14 cellular contexts compared by ENCODE assay signal in the genomic region with DNA sequence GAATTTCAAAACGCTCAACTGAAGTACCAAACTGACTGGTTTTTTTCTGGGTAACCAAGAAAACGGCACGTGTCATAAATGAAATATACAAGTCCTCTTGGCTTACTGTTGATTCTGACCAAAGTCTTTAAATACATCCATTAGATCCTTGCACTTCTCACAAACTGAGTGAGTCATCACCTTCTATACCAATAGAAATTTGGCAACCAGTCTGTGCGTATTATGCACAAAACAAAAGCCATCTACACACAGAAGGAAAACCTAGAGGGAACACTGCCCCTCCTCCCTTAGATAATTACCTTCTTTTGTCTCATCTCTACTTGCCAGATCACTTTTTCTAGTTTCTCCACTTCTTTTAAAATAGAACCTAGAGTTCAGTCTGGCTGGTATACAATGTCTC.
DNase-seq lines count a peak whose midpoint lies in the region; ATAC-seq and TF ChIP-seq lines count a peak whose summit lies in the region.
"Had no signal": no experiment of that assay in that cellular context is flagged by ENCODE, and none has a peak within 500 bp of the region (broad histone marks: within the 10 kb centered on the region; RNA-seq: fewer than 3 reads in every experiment).

No MANE protein-coding gene starts in this region.

- peak; percentile 45 for DNase-seq in DMS53 treated with DMSO at 0.1 percent for 48 hours (lab: John Stamatoyannopoulos, UW; ENCODE audit: unreplicated experiment)
- peak; percentile 9 for DNase-seq in NCI-H1092 (lab: John Stamatoyannopoulos, UW)
- DNase-seq in Panc1 (ENCODE audit: low read depth, low spot score) = no peak
- DNase-seq in foreskin keratinocyte = peak in 1 of 2 donors; percentile 43
- DNase-seq in T-helper 2 cell treated with Interferon-gamma antibody and Interleukin-4, amounts not matched to agents 5 μg/mL and 100 μg/mL, for 36 hours (ENCODE audit: low spot score) = no peak
- DNase-seq in T-helper 2 cell = no peak
- DNase-seq: gastrocnemius medialis, kidney glomerular epithelial cell, NCI-H526, right cardiac atrium, WERI-Rb-1 had no signal

- H3K27me3 ChIP-seq in Panc1 (ENCODE audit: control insufficient read depth, insufficient read depth, low read length) (no peaks in the 10 kb centered on the region), foreskin keratinocyte (no peaks in the 10 kb centered on the region)
- H3K27me3 ChIP-seq: gastrocnemius medialis had no signal

- no peak overlapping the region for H3K27ac Mint-ChIP-seq in T-helper 2 cell treated with Interferon-gamma antibody and Interleukin-4, amounts not matched to agents 5 μg/mL and 100 μg/mL, for 36 hours
- H3K27ac Mint-ChIP-seq: CD14-positive monocyte had no signal

- H3K4me1 ChIP-seq in Panc1 (ENCODE audit: control insufficient read depth, insufficient read depth, low read length) (peaks cover 53% of the 10 kb centered on the region), foreskin keratinocyte (no peaks in the 10 kb centered on the region)
- H3K4me1 ChIP-seq: gastrocnemius medialis had no signal

- H3K9me3 Mint-ChIP-seq in T-helper 2 cell treated with Interferon-gamma antibody and Interleukin-4, amounts not matched to agents 5 μg/mL and 100 μg/mL, for 36 hours = no peaks in the 10 kb centered on the region
- H3K9me3 Mint-ChIP-seq: CD14-positive monocyte had no signal

- no peaks in the 10 kb centered on the region for H3K9me3 ChIP-seq in Panc1 (ENCODE audit: control insufficient read depth, insufficient read depth, low read depth, low read length)
- H3K9me3 ChIP-seq: gastrocnemius medialis had no signal

- BruUV-seq in Panc1 (replicated peaks; lab: Mats Ljungman, UMichigan) = no TSS peak

- no peak overlapping the region for H3K4me3 Mint-ChIP-seq in T-helper 2 cell treated with Interferon-gamma antibody and Interleukin-4, amounts not matched to agents 5 μg/mL and 100 μg/mL, for 36 hours
- H3K4me3 Mint-ChIP-seq: CD14-positive monocyte had no signal

- H3K27ac ChIP-seq in Panc1 (ENCODE audit: low read length) (peak overlapping the region; percentile 71), foreskin keratinocyte (no peak overlapping the region)
- H3K27ac ChIP-seq: gastrocnemius medialis, WERI-Rb-1 had no signal

- intact Hi-C loops in Panc1 (cut with micrococcal nuclease; ENCODE audit: unreplicated experiment) = loop anchor here (10.0 kb wide), 2 partner anchors 95 to 125 kb away; a partner anchor contains a TSS

- no peaks in the 10 kb centered on the region for H3K36me3 Mint-ChIP-seq in T-helper 2 cell treated with Interferon-gamma antibody and Interleukin-4, amounts not matched to agents 5 μg/mL and 100 μg/mL, for 36 hours (ENCODE audit: low read depth)
- H3K36me3 Mint-ChIP-seq: CD14-positive monocyte had no signal

- TF ChIP-seq CTCF in Panc1 (IDR thresholded peaks at IDR 0.05) (no peak), foreskin keratinocyte (conservative IDR thresholded peaks at IDR 0.05) (no peak)

- ATAC-seq in Panc1 (no peak), foreskin keratinocyte (peak; percentile 64), HG03025 (IDR thresholded peaks at IDR 0.05; ENCODE audit: low FRiP score, unreplicated experiment) (no peak), HG03175 (IDR thresholded peaks at IDR 0.05; ENCODE audit: unreplicated experiment) (no peak)
- ATAC-seq: gastrocnemius medialis, right cardiac atrium had no signal

- CTCF ChIA-PET in Panc1 (lab: Charles Lee) = no interaction called here

- in situ Hi-C loops in Panc1 (cut with HindIII; ENCODE audit: low pct_unique_long_range_greater_than_20kb, low sequenced_read_pairs) = no loop called here

- POLR2A ChIA-PET in Panc1 (lab: Charles Lee) = no interaction called here

- 0 out of 2 replicates have a peak, but pooled peaks cover 2% of the 10 kb centered on the region for H3K36me3 ChIP-seq in Panc1 (ENCODE audit: control insufficient read depth, insufficient read depth, low read length)
- H3K36me3 ChIP-seq: gastrocnemius medialis had no signal

- peaks cover 6% of the 10 kb centered on the region for H3K27me3 Mint-ChIP-seq in T-helper 2 cell treated with Interferon-gamma antibody and Interleukin-4, amounts not matched to agents 5 μg/mL and 100 μg/mL, for 36 hours (ENCODE audit: low read depth)

- H3K4me3 ChIP-seq in Panc1 (ENCODE audit: low read depth in 2 of 2, low read length in 2 of 2) = no peak overlapping the region
- H3K4me3 ChIP-seq: gastrocnemius medialis had no signal

- peaks cover 11% of the 10 kb centered on the region for H3K4me1 Mint-ChIP-seq in T-helper 2 cell treated with Interferon-gamma antibody and Interleukin-4, amounts not matched to agents 5 μg/mL and 100 μg/mL, for 36 hours (ENCODE audit: low read depth)

Comparison
In these comparisons a context has a peak if more than half of its experiments do, and no peak if none do; other contexts are left out.
1. DNase-seq: peak in DMS53 treated with DMSO at 0.1 percent for 48 hours (single experiment) and NCI-H1092 (single experiment); none in Panc1 (single experiment), T-helper 2 cell treated with Interferon-gamma antibody and Interleukin-4, amounts not matched to agents 5 μg/mL and 100 μg/mL, for 36 hours (single experiment) and T-helper 2 cell (0 of 5).